Comparison of ENCODE assay signal across 36 cellular contexts in genomic region chr17:50018909-50019308, GRCh38. TPM values are rescaled to one million over a fixed set of nuclear protein-coding genes. Genes with fewer than 3 reads are reported as not detected.
"Had no signal": no experiment of that assay in that cellular context is flagged by ENCODE, and none has a peak within 500 bp of the region (broad histone marks: within the 10 kb centered on the region; RNA-seq: fewer than 3 reads in every experiment).

No MANE protein-coding gene starts in this region.

- H3K36me3 ChIP-seq: adrenal gland, cardiac muscle cell, heart left ventricle, left ventricle myocardium inferior, pancreas, prostate gland, sigmoid colon, uterus had no signal

- H3K9me3 ChIP-seq: adrenal gland, body of pancreas, pancreas, prostate gland, sigmoid colon, uterus had no signal

- FAIRE-seq: pancreas, TTC549 had no signal

- DNase-seq: activated CD4-positive, alpha-beta T cell treated with anti-CD3 and anti-CD28 coated beads for 4 hours; activated CD4-positive, alpha-beta T cell treated with anti-CD3 and anti-CD28 coated beads, Interleukin-2, amount 50 U/mL, for 48 hours; activated CD8-positive, alpha-beta memory T cell treated with anti-CD3 and anti-CD28 coated beads for 24 hours; activated effector memory CD4-positive, alpha-beta T cell treated with Interleukin-2 at 50 U/mL for 16 hours; activated naive CD4-positive, alpha-beta T cell treated with Interleukin-2 at 50 U/mL for 16 hours; activated naive CD8-positive, alpha-beta T cell treated with anti-CD3 and anti-CD28 coated beads for 36 hours; adrenal gland; body of pancreas; cerebellar nuclear complex; dorsolateral prefrontal cortex; effector memory CD4-positive, alpha-beta T cell; heart left ventricle; hypothalamus; immature natural killer cell; left ventricle myocardium inferior; naive thymus-derived CD4-positive, alpha-beta T cell; pancreas; retina; sigmoid colon; stimulated activated CD4-positive, alpha-beta T cell treated with anti-CD3 and anti-CD28 coated beads, Interleukin-1b, Interleukin-23, amount 100 ng/mL, for 48 hours; stimulated activated CD4-positive, alpha-beta T cell treated with anti-CD3 and anti-CD28 coated beads, Interleukin-4, amount 100 ng/mL, for 4 hours; stimulated activated CD8-positive, alpha-beta memory T cell treated with anti-CD3 and anti-CD28 coated beads, Interleukin-4, amount 100 ng/mL, for 48 hours; stimulated activated naive CD8-positive, alpha-beta T cell treated with anti-CD3 and anti-CD28 coated beads, Interleukin-15, amount 100 ng/mL, for 72 hours; substantia nigra; uterus had no signal

- H3K4me1 ChIP-seq: adrenal gland, body of pancreas, pancreas, prostate gland, sigmoid colon, uterus had no signal

- H3K4me3 ChIP-seq: adrenal gland, body of pancreas, cardiac muscle cell, coronary artery, dorsolateral prefrontal cortex, heart left ventricle, left ventricle myocardium inferior, lung, pancreas, prostate gland, sigmoid colon, smooth muscle cell, uterus had no signal

- ATAC-seq: body of pancreas; naive thymus-derived CD4-positive, alpha-beta T cell; pancreas; stimulated activated memory B cell treated with anti-CD40 and anti-IgM and Interleukin-4, amounts not matched to agents 10 μg/mL and 1 μg/mL and 100 μg/mL, for 72 hours; stimulated activated naive CD8-positive, alpha-beta T cell treated with anti-CD3 and anti-CD28 coated beads, Interleukin-15, amount 100 ng/mL, for 72 hours had no signal

- H3K27me3 ChIP-seq: adrenal gland, body of pancreas, cardiac muscle cell, heart left ventricle, pancreas, sigmoid colon, uterus had no signal

- H3K27ac ChIP-seq: adrenal gland, body of pancreas, cardiac muscle cell, coronary artery, dorsolateral prefrontal cortex, left ventricle myocardium inferior, pancreas, prostate gland, sigmoid colon, uterus, VCaP had no signal

RNA-seq across cellular contexts. Expression of gene DLX3, which starts 23.9 kb away (rescaled TPM):
- total RNA-seq: body of pancreas; fibroblast of lung; fibroblast of villous mesenchyme; left ventricle myocardium inferior; naive thymus-derived CD4-positive, alpha-beta T cell had no signal

RNA-seq across cellular contexts. Expression of gene DLX4, which starts 49.9 kb away (rescaled TPM):
- total RNA-seq: body of pancreas, fibroblast of lung, fibroblast of villous mesenchyme, left ventricle myocardium inferior, mucosa of gallbladder, prostate gland, sigmoid colon, smooth muscle cell, uterus had no signal
